In genomic region chr15:80159301-80159700, GRCh38 we compare ENCODE assay signal across 24 cellular contexts. TPM values are rescaled to one million over a fixed set of nuclear protein-coding genes. Genes with fewer than 3 reads are reported as not detected.
A peak's percentile ranks its signal among the peaks of the same experiment; 100 is the strongest.
DNase-seq lines count a peak whose midpoint lies in the region; ATAC-seq and TF ChIP-seq lines count a peak whose summit lies in the region.
"Had no signal": no experiment of that assay in that cellular context is flagged by ENCODE, and none has a peak within 500 bp of the region (broad histone marks: within the 10 kb centered on the region; RNA-seq: fewer than 3 reads in every experiment).

No MANE protein-coding gene starts in this region.

- H2AK5ac ChIP-seq in neuronal stem cell (ENCODE audit: low read depth, low read length), result no peak overlapping the region

- H3K4me1 ChIP-seq in BLaER1 treated with 17β-estradiol and CSF1 and Interleukin-3, amounts not matched to agents 10 nM and 100 nM, result peaks cover 49 to 86% (median 68%) of the 10 kb centered on the region in 10 experiments
- H3K4me1 ChIP-seq in neuronal stem cell (ENCODE audit: control insufficient read depth in 2 of 2, insufficient read depth in 1 of 2, low read depth in 1 of 2, low read length in 2 of 2), result peaks cover under 1 to 2% of the 10 kb centered on the region in 2 donors
- H3K4me1 ChIP-seq: pancreas had no signal

- no peak overlapping the region for H4K8ac ChIP-seq in neuronal stem cell (ENCODE audit: low read depth, low read length)

- H3K36me3 ChIP-seq in BLaER1 treated with 17β-estradiol and CSF1 and Interleukin-3, amounts not matched to agents 10 nM and 100 nM, result peaks cover 14 to 45% (median 33%) of the 10 kb centered on the region in 11 experiments; a peak in 21 of 22 replicates
- peaks cover 6 to 28% of the 10 kb centered on the region in 2 donors for H3K36me3 ChIP-seq in neuronal stem cell (replicated peaks in 1 of 2; ENCODE audit: control insufficient read depth in 2 of 2, insufficient read depth in 2 of 2, low read length in 2 of 2)

- peak overlapping the region; percentile 63 to 93 (median 81); a peak in 21 of 22 replicates for H3K4me2 ChIP-seq in BLaER1 treated with 17β-estradiol and CSF1 and Interleukin-3, amounts not matched to agents 10 nM and 100 nM
- H3K4me2 ChIP-seq in neuronal stem cell (ENCODE audit: insufficient read depth, low read length, poor library complexity, severe bottlenecking), result no peak overlapping the region

- WGBS in neuronal stem cell (ENCODE audit: extremely low coverage in 2 of 2, insufficient read length in 2 of 2, insufficient replicate concordance in 1 of 2), 2 donors, result no CpG with 5 or more reads among the region's 5 CpGs

- peaks cover 61% of the 10 kb centered on the region for H3K36me3 Mint-ChIP-seq in HFFc6 (ENCODE audit: low read depth)
- peaks cover 70% of the 10 kb centered on the region for H3K36me3 Mint-ChIP-seq in activated T-helper 17 cell treated with anti-CD3 and anti-CD28 coated beads, Interleukin-2, amount 50 U/mL, for 72 hours (ENCODE audit: low read depth)

- H3K14ac ChIP-seq in neuronal stem cell (ENCODE audit: low read length), result no peak overlapping the region

- no peak overlapping the region for H3K4me3 ChIP-seq in BLaER1 treated with 17β-estradiol and CSF1 and Interleukin-3, amounts not matched to agents 10 nM and 100 nM
- H3K4me3 ChIP-seq in neuronal stem cell (ENCODE audit: low read length in 2 of 2), result no peak overlapping the region
- H3K4me3 ChIP-seq: esophagus muscularis mucosa, pancreas, spleen, tibial nerve had no signal

- TF ChIP-seq CTCF in HFFc6 (IDR thresholded peaks at IDR 0.05), result no peak

- H3K18ac ChIP-seq in neuronal stem cell (ENCODE audit: low read length), result no peak overlapping the region

- no peak overlapping the region for H2BK120ac ChIP-seq in neuronal stem cell (ENCODE audit: low read depth, low read length)

- no peak for ATAC-seq in activated T-helper 17 cell treated with anti-CD3 and anti-CD28 coated beads, Interleukin-2, amount 50 U/mL, for 72 hours (replicated peaks)
- no peak for ATAC-seq in HG02840 (IDR thresholded peaks at IDR 0.05; ENCODE audit: low FRiP score, unreplicated experiment)
- ATAC-seq: pancreas, T-helper 17 cell had no signal

- H2BK12ac ChIP-seq in neuronal stem cell (ENCODE audit: low read length), result no peak overlapping the region

- no peaks in the 10 kb centered on the region for H3K79me1 ChIP-seq in neuronal stem cell (ENCODE audit: low read depth, low read length)

- H4K20me1 ChIP-seq in BLaER1 treated with 17β-estradiol and CSF1 and Interleukin-3, amounts not matched to agents 10 nM and 100 nM, result no peaks in the 10 kb centered on the region

- 0 out of 2 replicates have a peak, but pooled peaks cover 2% of the 10 kb centered on the region for H3K27me3 Mint-ChIP-seq in HFFc6 (ENCODE audit: insufficient read depth)
- no peaks in the 10 kb centered on the region for H3K27me3 Mint-ChIP-seq in activated T-helper 17 cell treated with anti-CD3 and anti-CD28 coated beads, Interleukin-2, amount 50 U/mL, for 72 hours
- H3K27me3 Mint-ChIP-seq: naive thymus-derived CD4-positive, alpha-beta T cell; T-helper 17 cell had no signal

- H3K23ac ChIP-seq in neuronal stem cell (ENCODE audit: low read depth, low read length, poor library complexity), result no peak overlapping the region

- no peaks in the 10 kb centered on the region for H3K27me3 ChIP-seq in BLaER1 treated with 17β-estradiol and CSF1 and Interleukin-3, amounts not matched to agents 10 nM and 100 nM
- no peaks in the 10 kb centered on the region for H3K27me3 ChIP-seq in neuronal stem cell (ENCODE audit: control insufficient read depth in 3 of 3, insufficient read depth in 3 of 3, low read depth in 1 of 3, low read length in 3 of 3)
- H3K27me3 ChIP-seq: esophagus muscularis mucosa, pancreas, spleen, tibial nerve had no signal

- H3K27ac Mint-ChIP-seq in HFFc6, result peak overlapping the region; percentile 96
- no peak overlapping the region for H3K27ac Mint-ChIP-seq in activated T-helper 17 cell treated with anti-CD3 and anti-CD28 coated beads, Interleukin-2, amount 50 U/mL, for 72 hours
- H3K27ac Mint-ChIP-seq: CD8-positive, alpha-beta T cell; endodermal cell; T-helper 17 cell had no signal

- peak overlapping the region in 8 of 11 experiments; percentile 74 to 93 (median 88); a peak in 14 of 22 replicates for H3K27ac ChIP-seq in BLaER1 treated with 17β-estradiol and CSF1 and Interleukin-3, amounts not matched to agents 10 nM and 100 nM
- H3K27ac ChIP-seq in neuronal stem cell (replicated peaks; ENCODE audit: low read length), result no peak overlapping the region
- H3K27ac ChIP-seq: pancreas, tibial nerve had no signal

- H4K91ac ChIP-seq in neuronal stem cell (ENCODE audit: low read depth, low read length, poor library complexity), result no peak overlapping the region

- H3K4ac ChIP-seq in neuronal stem cell (ENCODE audit: low read length), result no peak overlapping the region

- DNase-seq in HFFc6 (no peak), neuronal stem cell (ENCODE audit: low spot score) (no peak), HuH-7.5 (ENCODE audit: low spot score) (no peak), NCI-H2029 treated with DMSO at 0.1 percent for 48 hours (lab: John Stamatoyannopoulos, UW) (no peak)
- DNase-seq: activated naive CD4-positive, alpha-beta T cell; activated T-cell treated with anti-CD3 and anti-CD28 coated beads, Interleukin-2, amount 50 U/mL, for 1 hour; anterior cingulate cortex; DMS153; endodermal cell; naive thymus-derived CD4-positive, alpha-beta T cell; NCI-H1048; NCI-H1694 treated with DMSO at 0.1 percent for 48 hours; NCI-H2171 treated with DMSO at 0.1 percent for 48 hours; NCI-H526; pancreas; spleen; stimulated activated CD4-positive, alpha-beta T cell treated with anti-CD3 and anti-CD28 coated beads, Interleukin-2, amount 100 ng/mL, for 48 hours; T-helper 17 cell had no signal

- H2BK5ac ChIP-seq in neuronal stem cell (ENCODE audit: low read length), result no peak overlapping the region

- no peak overlapping the region for H3K4me3 Mint-ChIP-seq in HFFc6
- H3K4me3 Mint-ChIP-seq in activated T-helper 17 cell treated with anti-CD3 and anti-CD28 coated beads, Interleukin-2, amount 50 U/mL, for 72 hours, result peak overlapping the region; percentile 50
- H3K4me3 Mint-ChIP-seq: CD8-positive, alpha-beta T cell; endodermal cell; naive thymus-derived CD4-positive, alpha-beta T cell; T-helper 17 cell had no signal

- no peak overlapping the region for H2AFZ ChIP-seq in neuronal stem cell (ENCODE audit: low read length)

- peak overlapping the region in 1 of 11 experiments; percentile 70; a peak in 1 of 22 replicates for H3K9ac ChIP-seq in BLaER1 treated with 17β-estradiol and CSF1 and Interleukin-3, amounts not matched to agents 10 nM and 100 nM
- peak overlapping the region; percentile 31 for H3K9ac ChIP-seq in neuronal stem cell (ENCODE audit: low read depth, low read length, poor library complexity)

- no peak overlapping the region for H2BK15ac ChIP-seq in neuronal stem cell (ENCODE audit: low read length)

- no peaks in the 10 kb centered on the region; a peak in 1 of 22 replicates for H3K9me3 ChIP-seq in BLaER1 treated with 17β-estradiol and CSF1 and Interleukin-3, amounts not matched to agents 10 nM and 100 nM (replicated peaks in 1 of 11)
- peaks cover 0 to 2% of the 10 kb centered on the region in 2 donors for H3K9me3 ChIP-seq in neuronal stem cell (replicated peaks in 1 of 2; ENCODE audit: control insufficient read depth in 2 of 2, insufficient read depth in 1 of 2, low read depth in 1 of 2, low read length in 2 of 2)
- H3K9me3 ChIP-seq: esophagus muscularis mucosa, pancreas, spleen, tibial nerve had no signal

- no peaks in the 10 kb centered on the region for H3K9me3 Mint-ChIP-seq in HFFc6
- no peaks in the 10 kb centered on the region for H3K9me3 Mint-ChIP-seq in activated T-helper 17 cell treated with anti-CD3 and anti-CD28 coated beads, Interleukin-2, amount 50 U/mL, for 72 hours
- H3K9me3 Mint-ChIP-seq: CD8-positive, alpha-beta T cell; endodermal cell; naive thymus-derived CD4-positive, alpha-beta T cell had no signal

- peaks cover 42% of the 10 kb centered on the region for H3K4me1 Mint-ChIP-seq in HFFc6 (ENCODE audit: low read depth)
- H3K4me1 Mint-ChIP-seq in activated T-helper 17 cell treated with anti-CD3 and anti-CD28 coated beads, Interleukin-2, amount 50 U/mL, for 72 hours, result peaks cover 33% of the 10 kb centered on the region
- H3K4me1 Mint-ChIP-seq: endodermal cell had no signal

RNA-seq across cellular contexts. Expression of gene FAH, which starts 6.5 kb away (rescaled TPM):
- total RNA-seq in HFFc6 (2021; fragmentation: NEBNext Ultra II Directional; extraction: Animal tissue kit (Norgen Biotek cat#: 25700)), result 10 to 100 TPM; 51.1 to 75.4 (median 61.1) TPM
- 10 to 100 TPM; 66.3 to 87.7 TPM for total RNA-seq in activated T-helper 17 cell treated with anti-CD3 and anti-CD28 coated beads, Interleukin-2, amount 50 U/mL, for 72 hours
- 8.8 TPM for polyA plus RNA-seq in neuronal stem cell (2013, experiment 1 of 2)
- 7.9 TPM for polyA plus RNA-seq in neuronal stem cell (2013, experiment 2 of 2)
